In the genomic region with DNA sequence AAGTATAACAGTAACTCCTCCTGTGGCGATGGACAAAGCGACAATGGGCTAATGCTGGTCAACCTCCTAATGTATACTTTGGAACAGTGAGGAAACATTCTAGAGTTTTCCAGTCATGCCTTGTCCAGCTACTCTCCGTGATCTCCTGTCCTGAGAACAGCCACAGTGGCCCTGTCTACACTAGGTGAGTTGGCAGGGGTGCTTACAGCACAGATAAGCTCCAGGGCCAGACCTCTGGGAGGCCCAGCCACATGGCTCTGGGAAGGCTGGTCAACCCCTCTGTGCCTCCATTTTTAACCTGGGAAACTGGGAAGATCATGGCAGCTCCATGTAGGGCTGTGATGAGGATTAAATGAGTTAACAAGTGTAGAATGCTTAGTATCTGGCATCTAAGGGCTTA, we compare ENCODE assay signal across 17 cellular contexts. TPM values are rescaled to one million over a fixed set of nuclear protein-coding genes. Genes with fewer than 3 reads are reported as not detected.
DNase-seq lines count a peak whose midpoint lies in the region; ATAC-seq and TF ChIP-seq lines count a peak whose summit lies in the region.
"Had no signal": no experiment of that assay in that cellular context is flagged by ENCODE, and none has a peak within 500 bp of the region (broad histone marks: within the 10 kb centered on the region; RNA-seq: fewer than 3 reads in every experiment).

No MANE protein-coding gene starts in this region.

- H3K36me3 ChIP-seq in colonic mucosa: no peaks in the 10 kb centered on the region

- intact Hi-C loops in colonic mucosa (cut with DNase I): no loop called here

- no peak for TF ChIP-seq CTCF in colonic mucosa (IDR thresholded peaks at IDR 0.05)

- no peak overlapping the region for H3K4me3 ChIP-seq in colonic mucosa
- H3K4me3 ChIP-seq: HAP-1 had no signal

- no peaks in the 10 kb centered on the region for H3K9me3 ChIP-seq in T-helper 17 cell (ENCODE audit: control insufficient read depth, low read length, poor library complexity, severe bottlenecking)
- no peaks in the 10 kb centered on the region for H3K9me3 ChIP-seq in colonic mucosa
- H3K9me3 ChIP-seq: HAP-1 had no signal

- H3K9ac ChIP-seq in colonic mucosa (ENCODE audit: low read depth in 2 of 2, low read length in 2 of 2): no peak overlapping the region

- no peak for ATAC-seq in activated CD8-positive, alpha-beta memory T cell treated with anti-CD3 and anti-CD28 coated beads, Interleukin-2, amount 10 ng/mL, durations not matched to agents 7 days and 5 days
- ATAC-seq in T-helper 17 cell: no peak

- H3K9me3 Mint-ChIP-seq in activated CD8-positive, alpha-beta memory T cell treated with anti-CD3 and anti-CD28 coated beads, Interleukin-2, amount 10 ng/mL, durations not matched to agents 7 days and 5 days (ENCODE audit: low read depth): no peaks in the 10 kb centered on the region
- H3K9me3 Mint-ChIP-seq: CD4-positive, alpha-beta memory T cell; HFFc6 had no signal

- H3K4me1 ChIP-seq in colonic mucosa: no peaks in the 10 kb centered on the region

- H3K4me3 Mint-ChIP-seq in activated CD8-positive, alpha-beta memory T cell treated with anti-CD3 and anti-CD28 coated beads, Interleukin-2, amount 10 ng/mL, durations not matched to agents 7 days and 5 days: no peak overlapping the region
- H3K4me3 Mint-ChIP-seq in T-helper 17 cell: no peak overlapping the region
- H3K4me3 Mint-ChIP-seq: CD4-positive, alpha-beta memory T cell; HFFc6 had no signal

- H3K27ac ChIP-seq in colonic mucosa: no peak overlapping the region

- H3K4me1 Mint-ChIP-seq in activated CD8-positive, alpha-beta memory T cell treated with anti-CD3 and anti-CD28 coated beads, Interleukin-2, amount 10 ng/mL, durations not matched to agents 7 days and 5 days: peaks cover 14% of the 10 kb centered on the region
- peaks cover 4% of the 10 kb centered on the region for H3K4me1 Mint-ChIP-seq in T-helper 17 cell
- H3K4me1 Mint-ChIP-seq: CD4-positive, alpha-beta memory T cell had no signal

- CTCF ChIA-PET in activated CD8-positive, alpha-beta memory T cell treated with anti-CD3 and anti-CD28 coated beads, Interleukin-2, amount 10 ng/mL, durations not matched to agents 7 days and 5 days (lab: Charles Lee): interaction anchor here (0.6 to 1.5 kb wide), 3 partner anchors 21 to 155 kb away, joined by 3 to 6 read pairs (median 3); no protein-coding TSS in a partner anchor

- H3K27me3 ChIP-seq in colonic mucosa: no peaks in the 10 kb centered on the region

- no peaks in the 10 kb centered on the region for H3K27me3 Mint-ChIP-seq in activated CD8-positive, alpha-beta memory T cell treated with anti-CD3 and anti-CD28 coated beads, Interleukin-2, amount 10 ng/mL, durations not matched to agents 7 days and 5 days
- no peaks in the 10 kb centered on the region for H3K27me3 Mint-ChIP-seq in T-helper 17 cell
- H3K27me3 Mint-ChIP-seq: CD4-positive, alpha-beta memory T cell had no signal

- H3K27ac Mint-ChIP-seq in activated CD8-positive, alpha-beta memory T cell treated with anti-CD3 and anti-CD28 coated beads, Interleukin-2, amount 10 ng/mL, durations not matched to agents 7 days and 5 days: no peak overlapping the region
- peak overlapping the region; percentile 43 for H3K27ac Mint-ChIP-seq in T-helper 17 cell
- H3K27ac Mint-ChIP-seq: HFFc6 had no signal

- peaks cover 7% of the 10 kb centered on the region for H3K36me3 Mint-ChIP-seq in activated CD8-positive, alpha-beta memory T cell treated with anti-CD3 and anti-CD28 coated beads, Interleukin-2, amount 10 ng/mL, durations not matched to agents 7 days and 5 days
- peaks cover 9% of the 10 kb centered on the region for H3K36me3 Mint-ChIP-seq in T-helper 17 cell (ENCODE audit: low read depth)

- peak; percentile 30 for DNase-seq in activated CD8-positive, alpha-beta memory T cell treated with anti-CD3 and anti-CD28 coated beads, Interleukin-2, amount 50 U/mL, for 48 hours
- DNase-seq in activated CD8-positive, alpha-beta memory T cell treated with anti-CD3 and anti-CD28 coated beads, Interleukin-2, amount 10 ng/mL, durations not matched to agents 7 days and 5 days: no peak
- DNase-seq in D341Med (ENCODE audit: low spot score) (peak; percentile 11), T-helper 17 cell (no peak), colonic mucosa (no peak), RPMI8226 (no peak)
- DNase-seq: C1 segment of cervical spinal cord; Calu3; CD4-positive, alpha-beta memory T cell; COR-L47; DMS153; DND-41; GOT3; HFFc6 had no signal

RNA-seq across cellular contexts. Expression of a gene that starts 57.0 kb away (rescaled TPM):
- not detected for total RNA-seq in activated CD8-positive, alpha-beta memory T cell treated with anti-CD3 and anti-CD28 coated beads, Interleukin-2, amount 10 ng/mL, durations not matched to agents 7 days and 5 days
- total RNA-seq in T-helper 17 cell: 1 to 10 TPM in 1 of 2 donors, not detected in 1; 2.6 TPM
- not detected for total RNA-seq in colonic mucosa
- total RNA-seq: A172; A673; Calu3; CD4-positive, alpha-beta memory T cell; HFFc6 had no signal

Comparison
In these comparisons a context has a peak if more than half of its experiments do, and no peak if none do; other contexts are left out.
1. DNase-seq: peak in activated CD8-positive, alpha-beta memory T cell treated with anti-CD3 and anti-CD28 coated beads, Interleukin-2, amount 50 U/mL, for 48 hours (single experiment) and D341Med (single experiment); none in activated CD8-positive, alpha-beta memory T cell treated with anti-CD3 and anti-CD28 coated beads, Interleukin-2, amount 10 ng/mL, durations not matched to agents 7 days and 5 days (single experiment), T-helper 17 cell (0 of 3), colonic mucosa (single experiment) and RPMI8226 (single experiment).